In genomic region chr6:26022737-26023136, GRCh38 we compare ENCODE assay signal across 8 cellular contexts.
DNase-seq lines count a peak whose midpoint lies in the region; ATAC-seq and TF ChIP-seq lines count a peak whose summit lies in the region.

No MANE protein-coding gene starts in this region.

- peaks cover 4% of the 10 kb centered on the region for H3K9me3 Mint-ChIP-seq in chondrocyte (ENCODE audit: low read depth)

- no peaks in the 10 kb centered on the region for H3K9me2 ChIP-seq in SK-N-SH

- H3K79me2 ChIP-seq in SK-N-SH (ENCODE audit: insufficient read depth) = no peaks in the 10 kb centered on the region

- no peak overlapping the region for H3K4me2 ChIP-seq in SK-N-SH

- TF ChIP-seq RAD21 in SK-N-SH (IDR thresholded peaks at IDR 0.05; ENCODE audit: low read length) = no peak

- POLR2A ChIA-PET in SK-N-SH (lab: Yijun Ruan, JAX) = interaction anchor here (1.2 to 5.0 kb wide), 12 partner anchors 9 to 1849 kb away, joined by 4 to 114 read pairs (median 13); a partner anchor contains a TSS

- 15% methylated on average over 1 of the region's 1 CpG for WGBS in SK-N-SH (ENCODE audit: low lambda C conversion rate)
- WGBS in prostate gland = 27% methylated on average over 1 of the region's 1 CpG
- WGBS in aorta, 2 donors = 30 to 40% methylated on average over 1 of the region's 1 CpG

- peak overlapping the region; percentile 100 for H3K27ac Mint-ChIP-seq in chondrocyte (ENCODE audit: unreplicated experiment)

- no peaks in the 10 kb centered on the region for H3K9me3 ChIP-seq in SK-N-SH
- H3K9me3 ChIP-seq in prostate gland = no peaks in the 10 kb centered on the region
- no peaks in the 10 kb centered on the region for H3K9me3 ChIP-seq in aorta (ENCODE audit: control insufficient read depth, low read length)

- ATAC-seq in SK-N-SH treated with all-trans-retinoic acid at 6 μM for 48 hours = no peak
- no peak for ATAC-seq in HG02970 (IDR thresholded peaks at IDR 0.05; ENCODE audit: low FRiP score, unreplicated experiment)
- ATAC-seq in aorta (ENCODE audit: low FRiP score) = no peak

- DNase-seq in SK-N-SH (no peak), NAMALWA (ENCODE audit: low spot score) (peak; percentile 19), chondrocyte (ENCODE audit: low spot score) (no peak), prostate gland (ENCODE audit: low spot score) (no peak), cerebellar nuclear complex (lab: John Stamatoyannopoulos, UW) (no peak), aorta (no peak)

- no peak for TF ChIP-seq POLR2A in prostate gland (IDR thresholded peaks at IDR 0.05)

- H3K27ac ChIP-seq in SK-N-SH (ENCODE audit: low read depth in 2 of 2, low read length in 1 of 2) (peak overlapping the region; percentile 93 to 99), prostate gland (peak overlapping the region; percentile 94 to 97), aorta (ENCODE audit: low read depth in 1 of 2, low read length in 2 of 2) (no peak overlapping the region)

- intact Hi-C loops in prostate gland (cut with DNase I) = no loop called here
- intact Hi-C loops in aorta (cut with DNase I) = no loop called here

- H3K27me3 ChIP-seq in SK-N-SH (ENCODE audit: insufficient read depth) (no peaks in the 10 kb centered on the region), prostate gland (replicated peaks; ENCODE audit: insufficient read depth) (no peaks in the 10 kb centered on the region), aorta (ENCODE audit: control insufficient read depth in 1 of 2, insufficient read depth in 2 of 2, low read length in 1 of 2) (peaks cover 0 to 6% of the 10 kb centered on the region in 2 donors)

- H3K4me1 ChIP-seq in SK-N-SH (ENCODE audit: control insufficient read depth in 1 of 2, insufficient read depth in 2 of 2, low read depth in 1 of 2, low read length in 1 of 2) (peaks cover 5 to 24% of the 10 kb centered on the region in 2 experiments; a peak in 3 of 4 replicates), prostate gland (replicated peaks) (no peaks in the 10 kb centered on the region), aorta (ENCODE audit: control insufficient read depth in 1 of 2, insufficient read depth in 2 of 2, low read length in 2 of 2) (no peaks in the 10 kb centered on the region)

- no peaks in the 10 kb centered on the region for H3K27me3 Mint-ChIP-seq in chondrocyte (ENCODE audit: low read depth)

- H3K4me3 ChIP-seq in SK-N-SH (ENCODE audit: low read depth in 2 of 2, low read length in 1 of 2) = no peak overlapping the region; a peak in 1 of 4 replicates
- no peak overlapping the region for H3K4me3 ChIP-seq in prostate gland
- H3K4me3 ChIP-seq in aorta (ENCODE audit: low read length in 2 of 2) = no peak overlapping the region

- no peaks in the 10 kb centered on the region for H3K36me3 ChIP-seq in SK-N-SH (replicated peaks in 1 of 2; ENCODE audit: control insufficient read depth in 1 of 2, insufficient read depth in 2 of 2, low read length in 1 of 2)
- no peaks in the 10 kb centered on the region for H3K36me3 ChIP-seq in prostate gland
- no peaks in the 10 kb centered on the region for H3K36me3 ChIP-seq in aorta (ENCODE audit: control insufficient read depth in 1 of 2, insufficient read depth in 2 of 2, low read length in 1 of 2)

- H3F3A ChIP-seq in SK-N-SH (replicated peaks; ENCODE audit: insufficient read depth) = peaks cover 49% of the 10 kb centered on the region

- peak overlapping the region; percentile 45; the same call in 1 of the 2 replicates for H2AFZ ChIP-seq in SK-N-SH (ENCODE audit: low read depth)

- CTCF ChIA-PET in SK-N-SH (lab: Yijun Ruan, JAX) = interaction anchor here (1.5 to 3.7 kb wide), 2 partner anchors 19 to 30 kb away, joined by 4 to 28 read pairs; no protein-coding TSS in a partner anchor

- no peak for TF ChIP-seq EP300 in SK-N-SH (IDR thresholded peaks at IDR 0.05; ENCODE audit: borderline replicate concordance in 1 of 2, low read depth in 1 of 2, low read length in 1 of 2)

- no peak overlapping the region; the same call in 1 of the 2 replicates for H3K9ac ChIP-seq in SK-N-SH

- H3K4me3 Mint-ChIP-seq in chondrocyte (ENCODE audit: unreplicated experiment) = no peak overlapping the region

- TF ChIP-seq CTCF in SK-N-SH (IDR thresholded peaks at IDR 0.05) (no peak), chondrocyte (IDR thresholded peaks at IDR 0.05) (no peak), prostate gland (IDR thresholded peaks at IDR 0.05) (no peak)

- no peaks in the 10 kb centered on the region for H3K36me3 Mint-ChIP-seq in chondrocyte (ENCODE audit: low read depth)

- H4K20me1 ChIP-seq in SK-N-SH (ENCODE audit: insufficient read depth) = no peaks in the 10 kb centered on the region

- peaks cover 33% of the 10 kb centered on the region for H3K4me1 Mint-ChIP-seq in chondrocyte (ENCODE audit: low read depth)

TF ChIP-seq in SK-N-SH, 30 proteins besides CTCF, POLR2A, EP300 and RAD21:
- TF ChIP-seq SIN3A (IDR thresholded peaks at IDR 0.05; ENCODE audit: borderline replicate concordance, low read depth, low read length) (no peak), YY1 (IDR thresholded peaks at IDR 0.05; ENCODE audit: low read depth) (no peak), GATA2 (CRISPR knock-in tag; IDR thresholded peaks at IDR 0.05) (no peak), NFIC (IDR thresholded peaks at IDR 0.05; ENCODE audit: borderline replicate concordance) (no peak), IRF3 (IDR thresholded peaks at IDR 0.05; ENCODE audit: low read depth, low read length) (no peak), FOSL2 (IDR thresholded peaks at IDR 0.05; ENCODE audit: borderline replicate concordance, low read depth) (no peak), TCF12 (IDR thresholded peaks at IDR 0.05) (no peak)

TF ChIP-seq in SK-N-SH treated with all-trans-retinoic acid at 6 μM for 48 hours, 23 proteins besides CTCF, POLR2A, EP300 and RAD21:
- TF ChIP-seq RARB (CRISPR knock-in tag; IDR thresholded peaks at IDR 0.05) = no peak
- no peak for TF ChIP-seq PPARA (CRISPR knock-in tag; IDR thresholded peaks at IDR 0.05; ENCODE audit: borderline replicate concordance)
- no peak for TF ChIP-seq CREB5 (CRISPR knock-in tag; IDR thresholded peaks at IDR 0.05; ENCODE audit: low read depth)
- no peak for TF ChIP-seq PATZ1 (CRISPR knock-in tag; IDR thresholded peaks at IDR 0.05; ENCODE audit: borderline replicate concordance)
TF ChIP-seq in SK-N-SH treated with all-trans-retinoic acid at 6 μM for 48 hours: peak in this region for 0.

Comparison
In these comparisons a context has a peak if more than half of its experiments do, and no peak if none do; other contexts are left out.
1. H3K27ac ChIP-seq: peak in SK-N-SH (2 of 2) and prostate gland (2 of 2); none in aorta (0 of 2).